1 cellular context compared by ENCODE assay signal in the genomic region with DNA sequence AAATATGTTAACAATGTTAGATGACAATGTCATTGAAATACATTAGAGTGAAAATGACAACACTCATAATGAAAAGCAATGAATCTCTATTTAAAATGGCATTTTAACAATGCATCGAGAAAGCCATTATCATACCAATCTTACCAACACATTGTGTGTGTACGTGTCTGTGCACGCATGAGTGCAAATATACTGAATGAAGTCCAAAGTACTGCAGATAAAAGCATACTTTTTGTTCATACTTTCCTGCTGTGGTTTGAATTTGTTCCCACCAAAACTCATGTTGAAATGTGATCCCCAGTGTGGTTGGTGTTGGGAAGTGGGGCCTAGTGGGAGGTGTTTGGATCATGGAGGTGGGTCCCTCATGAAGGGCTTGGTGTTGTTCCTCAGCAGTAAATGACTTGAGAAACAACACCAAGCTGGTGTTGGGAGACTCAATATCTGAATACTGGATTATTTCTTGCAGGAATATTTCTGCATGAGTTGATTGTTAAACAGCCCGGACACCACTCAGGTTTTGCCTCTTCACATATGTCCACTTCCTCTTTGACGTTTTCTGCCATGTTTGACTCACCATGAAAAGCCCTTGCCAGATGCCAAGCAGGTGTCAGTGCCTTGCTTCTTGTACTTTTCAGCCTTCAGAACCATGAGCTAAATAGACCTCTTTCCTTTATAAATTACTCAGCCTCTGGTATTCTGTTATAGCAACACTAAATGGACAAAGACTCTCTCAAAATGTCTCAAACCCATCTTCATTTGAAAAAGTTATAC.
TF ChIP-seq lines count a peak whose summit lies in the region.

No MANE protein-coding gene starts in this region.

TF ChIP-seq in SK-N-SH, 30 proteins besides CTCF, POLR2A, EP300 and RAD21 (continued from another document):
- TF ChIP-seq, protein P1, sequence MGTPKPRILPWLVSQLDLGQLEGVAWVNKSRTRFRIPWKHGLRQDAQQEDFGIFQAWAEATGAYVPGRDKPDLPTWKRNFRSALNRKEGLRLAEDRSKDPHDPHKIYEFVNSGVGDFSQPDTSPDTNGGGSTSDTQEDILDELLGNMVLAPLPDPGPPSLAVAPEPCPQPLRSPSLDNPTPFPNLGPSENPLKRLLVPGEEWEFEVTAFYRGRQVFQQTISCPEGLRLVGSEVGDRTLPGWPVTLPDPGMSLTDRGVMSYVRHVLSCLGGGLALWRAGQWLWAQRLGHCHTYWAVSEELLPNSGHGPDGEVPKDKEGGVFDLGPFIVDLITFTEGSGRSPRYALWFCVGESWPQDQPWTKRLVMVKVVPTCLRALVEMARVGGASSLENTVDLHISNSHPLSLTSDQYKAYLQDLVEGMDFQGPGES (IDR thresholded peaks at IDR 0.05; ENCODE audit: low read depth, low read length) = no peak
- TF ChIP-seq, protein P2, sequence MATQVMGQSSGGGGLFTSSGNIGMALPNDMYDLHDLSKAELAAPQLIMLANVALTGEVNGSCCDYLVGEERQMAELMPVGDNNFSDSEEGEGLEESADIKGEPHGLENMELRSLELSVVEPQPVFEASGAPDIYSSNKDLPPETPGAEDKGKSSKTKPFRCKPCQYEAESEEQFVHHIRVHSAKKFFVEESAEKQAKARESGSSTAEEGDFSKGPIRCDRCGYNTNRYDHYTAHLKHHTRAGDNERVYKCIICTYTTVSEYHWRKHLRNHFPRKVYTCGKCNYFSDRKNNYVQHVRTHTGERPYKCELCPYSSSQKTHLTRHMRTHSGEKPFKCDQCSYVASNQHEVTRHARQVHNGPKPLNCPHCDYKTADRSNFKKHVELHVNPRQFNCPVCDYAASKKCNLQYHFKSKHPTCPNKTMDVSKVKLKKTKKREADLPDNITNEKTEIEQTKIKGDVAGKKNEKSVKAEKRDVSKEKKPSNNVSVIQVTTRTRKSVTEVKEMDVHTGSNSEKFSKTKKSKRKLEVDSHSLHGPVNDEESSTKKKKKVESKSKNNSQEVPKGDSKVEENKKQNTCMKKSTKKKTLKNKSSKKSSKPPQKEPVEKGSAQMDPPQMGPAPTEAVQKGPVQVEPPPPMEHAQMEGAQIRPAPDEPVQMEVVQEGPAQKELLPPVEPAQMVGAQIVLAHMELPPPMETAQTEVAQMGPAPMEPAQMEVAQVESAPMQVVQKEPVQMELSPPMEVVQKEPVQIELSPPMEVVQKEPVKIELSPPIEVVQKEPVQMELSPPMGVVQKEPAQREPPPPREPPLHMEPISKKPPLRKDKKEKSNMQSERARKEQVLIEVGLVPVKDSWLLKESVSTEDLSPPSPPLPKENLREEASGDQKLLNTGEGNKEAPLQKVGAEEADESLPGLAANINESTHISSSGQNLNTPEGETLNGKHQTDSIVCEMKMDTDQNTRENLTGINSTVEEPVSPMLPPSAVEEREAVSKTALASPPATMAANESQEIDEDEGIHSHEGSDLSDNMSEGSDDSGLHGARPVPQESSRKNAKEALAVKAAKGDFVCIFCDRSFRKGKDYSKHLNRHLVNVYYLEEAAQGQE (IDR thresholded peaks at IDR 0.05; ENCODE audit: low read depth, low read length) = no peak
- TF ChIP-seq RXRA (IDR thresholded peaks at IDR 0.05; ENCODE audit: borderline replicate concordance, low read depth) = no peak
- TF ChIP-seq, protein P3, sequence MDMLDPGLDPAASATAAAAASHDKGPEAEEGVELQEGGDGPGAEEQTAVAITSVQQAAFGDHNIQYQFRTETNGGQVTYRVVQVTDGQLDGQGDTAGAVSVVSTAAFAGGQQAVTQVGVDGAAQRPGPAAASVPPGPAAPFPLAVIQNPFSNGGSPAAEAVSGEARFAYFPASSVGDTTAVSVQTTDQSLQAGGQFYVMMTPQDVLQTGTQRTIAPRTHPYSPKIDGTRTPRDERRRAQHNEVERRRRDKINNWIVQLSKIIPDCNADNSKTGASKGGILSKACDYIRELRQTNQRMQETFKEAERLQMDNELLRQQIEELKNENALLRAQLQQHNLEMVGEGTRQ (IDR thresholded peaks at IDR 0.05; ENCODE audit: borderline replicate concordance, low read depth, low read length) = no peak
- no peak for TF ChIP-seq SMC3 (IDR thresholded peaks at IDR 0.05; ENCODE audit: low read depth, low read length)
